In genomic region chr17:44933824-44934744, GRCh38 we compare ENCODE assay signal across 2 cellular contexts.
TF ChIP-seq lines count a peak whose summit lies in the region.

No MANE protein-coding gene starts in this region.

TF ChIP-seq in SK-N-SH, 30 proteins besides CTCF, POLR2A, EP300 and RAD21 (continued from another document):
- TF ChIP-seq, protein P1, sequence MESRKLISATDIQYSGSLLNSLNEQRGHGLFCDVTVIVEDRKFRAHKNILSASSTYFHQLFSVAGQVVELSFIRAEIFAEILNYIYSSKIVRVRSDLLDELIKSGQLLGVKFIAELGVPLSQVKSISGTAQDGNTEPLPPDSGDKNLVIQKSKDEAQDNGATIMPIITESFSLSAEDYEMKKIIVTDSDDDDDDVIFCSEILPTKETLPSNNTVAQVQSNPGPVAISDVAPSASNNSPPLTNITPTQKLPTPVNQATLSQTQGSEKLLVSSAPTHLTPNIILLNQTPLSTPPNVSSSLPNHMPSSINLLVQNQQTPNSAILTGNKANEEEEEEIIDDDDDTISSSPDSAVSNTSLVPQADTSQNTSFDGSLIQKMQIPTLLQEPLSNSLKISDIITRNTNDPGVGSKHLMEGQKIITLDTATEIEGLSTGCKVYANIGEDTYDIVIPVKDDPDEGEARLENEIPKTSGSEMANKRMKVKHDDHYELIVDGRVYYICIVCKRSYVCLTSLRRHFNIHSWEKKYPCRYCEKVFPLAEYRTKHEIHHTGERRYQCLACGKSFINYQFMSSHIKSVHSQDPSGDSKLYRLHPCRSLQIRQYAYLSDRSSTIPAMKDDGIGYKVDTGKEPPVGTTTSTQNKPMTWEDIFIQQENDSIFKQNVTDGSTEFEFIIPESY (IDR thresholded peaks at IDR 0.05; ENCODE audit: borderline replicate concordance, low read depth), result no peak
- TF ChIP-seq JUND (IDR thresholded peaks at IDR 0.05) (no peak), RXRA (IDR thresholded peaks at IDR 0.05; ENCODE audit: borderline replicate concordance, low read depth) (no peak)

TF ChIP-seq in SK-N-SH treated with all-trans-retinoic acid at 6 μM for 48 hours, 23 proteins besides CTCF, POLR2A, EP300 and RAD21 (continued from another document):
- TF ChIP-seq TCF4 (CRISPR knock-in tag; IDR thresholded peaks at IDR 0.05; ENCODE audit: borderline replicate concordance) (no peak), TSHZ2 (CRISPR knock-in tag; IDR thresholded peaks at IDR 0.05) (no peak), ZNF565 (CRISPR knock-in tag; conservative IDR thresholded peaks at IDR 0.05; ENCODE audit: low read depth) (no peak), GLIS3 (CRISPR knock-in tag; IDR thresholded peaks at IDR 0.05) (no peak), TOX (CRISPR knock-in tag; IDR thresholded peaks at IDR 0.05; ENCODE audit: borderline replicate concordance) (no peak), CSDC2 (CRISPR knock-in tag; IDR thresholded peaks at IDR 0.05) (no peak), PPARA (CRISPR knock-in tag; IDR thresholded peaks at IDR 0.05; ENCODE audit: borderline replicate concordance) (no peak), ZFP3 (CRISPR knock-in tag; IDR thresholded peaks at IDR 0.05) (no peak)
- TF ChIP-seq, protein P2, sequence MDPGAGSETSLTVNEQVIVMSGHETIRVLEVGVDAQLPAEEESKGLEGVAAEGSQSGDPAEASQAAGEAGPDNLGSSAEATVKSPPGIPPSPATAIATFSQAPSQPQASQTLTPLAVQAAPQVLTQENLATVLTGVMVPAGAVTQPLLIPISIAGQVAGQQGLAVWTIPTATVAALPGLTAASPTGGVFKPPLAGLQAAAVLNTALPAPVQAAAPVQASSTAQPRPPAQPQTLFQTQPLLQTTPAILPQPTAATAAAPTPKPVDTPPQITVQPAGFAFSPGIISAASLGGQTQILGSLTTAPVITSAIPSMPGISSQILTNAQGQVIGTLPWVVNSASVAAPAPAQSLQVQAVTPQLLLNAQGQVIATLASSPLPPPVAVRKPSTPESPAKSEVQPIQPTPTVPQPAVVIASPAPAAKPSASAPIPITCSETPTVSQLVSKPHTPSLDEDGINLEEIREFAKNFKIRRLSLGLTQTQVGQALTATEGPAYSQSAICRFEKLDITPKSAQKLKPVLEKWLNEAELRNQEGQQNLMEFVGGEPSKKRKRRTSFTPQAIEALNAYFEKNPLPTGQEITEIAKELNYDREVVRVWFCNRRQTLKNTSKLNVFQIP (CRISPR knock-in tag; IDR thresholded peaks at IDR 0.05; ENCODE audit: borderline replicate concordance, low read depth), result no peak
